ENCODE assay signal across 1 cellular context in genomic region chr4:182369211-182369610, GRCh38.
TF ChIP-seq lines count a peak whose summit lies in the region.

No MANE protein-coding gene starts in this region.

TF ChIP-seq in GM23338, 12 proteins besides CTCF, POLR2A, EP300 and RAD21 (continued from another document):
- TF ChIP-seq, protein P1, sequence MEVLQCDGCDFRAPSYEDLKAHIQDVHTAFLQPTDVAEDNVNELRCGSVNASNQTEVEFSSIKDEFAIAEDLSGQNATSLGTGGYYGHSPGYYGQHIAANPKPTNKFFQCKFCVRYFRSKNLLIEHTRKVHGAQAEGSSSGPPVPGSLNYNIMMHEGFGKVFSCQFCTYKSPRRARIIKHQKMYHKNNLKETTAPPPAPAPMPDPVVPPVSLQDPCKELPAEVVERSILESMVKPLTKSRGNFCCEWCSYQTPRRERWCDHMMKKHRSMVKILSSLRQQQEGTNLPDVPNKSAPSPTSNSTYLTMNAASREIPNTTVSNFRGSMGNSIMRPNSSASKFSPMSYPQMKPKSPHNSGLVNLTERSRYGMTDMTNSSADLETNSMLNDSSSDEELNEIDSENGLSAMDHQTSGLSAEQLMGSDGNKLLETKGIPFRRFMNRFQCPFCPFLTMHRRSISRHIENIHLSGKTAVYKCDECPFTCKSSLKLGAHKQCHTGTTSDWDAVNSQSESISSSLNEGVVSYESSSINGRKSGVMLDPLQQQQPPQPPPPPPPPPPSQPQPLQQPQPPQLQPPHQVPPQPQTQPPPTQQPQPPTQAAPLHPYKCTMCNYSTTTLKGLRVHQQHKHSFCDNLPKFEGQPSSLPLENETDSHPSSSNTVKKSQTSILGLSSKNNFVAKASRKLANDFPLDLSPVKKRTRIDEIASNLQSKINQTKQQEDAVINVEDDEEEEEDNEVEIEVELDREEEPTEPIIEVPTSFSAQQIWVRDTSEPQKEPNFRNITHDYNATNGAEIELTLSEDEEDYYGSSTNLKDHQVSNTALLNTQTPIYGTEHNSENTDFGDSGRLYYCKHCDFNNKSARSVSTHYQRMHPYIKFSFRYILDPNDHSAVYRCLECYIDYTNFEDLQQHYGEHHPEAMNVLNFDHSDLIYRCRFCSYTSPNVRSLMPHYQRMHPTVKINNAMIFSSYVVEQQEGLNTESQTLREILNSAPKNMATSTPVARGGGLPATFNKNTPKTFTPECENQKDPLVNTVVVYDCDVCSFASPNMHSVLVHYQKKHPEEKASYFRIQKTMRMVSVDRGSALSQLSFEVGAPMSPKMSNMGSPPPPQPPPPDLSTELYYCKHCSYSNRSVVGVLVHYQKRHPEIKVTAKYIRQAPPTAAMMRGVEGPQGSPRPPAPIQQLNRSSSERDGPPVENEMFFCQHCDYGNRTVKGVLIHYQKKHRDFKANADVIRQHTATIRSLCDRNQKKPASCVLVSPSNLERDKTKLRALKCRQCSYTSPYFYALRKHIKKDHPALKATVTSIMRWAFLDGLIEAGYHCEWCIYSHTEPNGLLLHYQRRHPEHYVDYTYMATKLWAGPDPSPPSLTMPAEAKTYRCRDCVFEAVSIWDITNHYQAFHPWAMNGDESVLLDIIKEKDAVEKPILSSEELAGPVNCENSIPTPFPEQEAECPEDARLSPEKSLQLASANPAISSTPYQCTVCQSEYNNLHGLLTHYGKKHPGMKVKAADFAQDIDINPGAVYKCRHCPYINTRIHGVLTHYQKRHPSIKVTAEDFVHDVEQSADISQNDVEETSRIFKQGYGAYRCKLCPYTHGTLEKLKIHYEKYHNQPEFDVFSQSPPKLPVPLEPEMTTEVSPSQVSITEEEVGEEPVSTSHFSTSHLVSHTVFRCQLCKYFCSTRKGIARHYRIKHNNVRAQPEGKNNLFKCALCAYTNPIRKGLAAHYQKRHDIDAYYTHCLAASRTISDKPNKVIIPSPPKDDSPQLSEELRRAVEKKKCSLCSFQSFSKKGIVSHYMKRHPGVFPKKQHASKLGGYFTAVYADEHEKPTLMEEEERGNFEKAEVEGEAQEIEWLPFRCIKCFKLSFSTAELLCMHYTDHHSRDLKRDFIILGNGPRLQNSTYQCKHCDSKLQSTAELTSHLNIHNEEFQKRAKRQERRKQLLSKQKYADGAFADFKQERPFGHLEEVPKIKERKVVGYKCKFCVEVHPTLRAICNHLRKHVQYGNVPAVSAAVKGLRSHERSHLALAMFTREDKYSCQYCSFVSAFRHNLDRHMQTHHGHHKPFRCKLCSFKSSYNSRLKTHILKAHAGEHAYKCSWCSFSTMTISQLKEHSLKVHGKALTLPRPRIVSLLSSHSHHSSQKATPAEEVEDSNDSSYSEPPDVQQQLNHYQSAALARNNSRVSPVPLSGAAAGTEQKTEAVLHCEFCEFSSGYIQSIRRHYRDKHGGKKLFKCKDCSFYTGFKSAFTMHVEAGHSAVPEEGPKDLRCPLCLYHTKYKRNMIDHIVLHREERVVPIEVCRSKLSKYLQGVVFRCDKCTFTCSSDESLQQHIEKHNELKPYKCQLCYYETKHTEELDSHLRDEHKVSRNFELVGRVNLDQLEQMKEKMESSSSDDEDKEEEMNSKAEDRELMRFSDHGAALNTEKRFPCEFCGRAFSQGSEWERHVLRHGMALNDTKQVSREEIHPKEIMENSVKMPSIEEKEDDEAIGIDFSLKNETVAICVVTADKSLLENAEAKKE (CRISPR knock-in tag; IDR thresholded peaks at IDR 0.05): 0 out of 2 replicates have a peak, but pooled peaks have one; percentile 25
- TF ChIP-seq POLR2AphosphoS5 (IDR thresholded peaks at IDR 0.05; ENCODE audit: low read depth): no peak
- TF ChIP-seq, protein P2, sequence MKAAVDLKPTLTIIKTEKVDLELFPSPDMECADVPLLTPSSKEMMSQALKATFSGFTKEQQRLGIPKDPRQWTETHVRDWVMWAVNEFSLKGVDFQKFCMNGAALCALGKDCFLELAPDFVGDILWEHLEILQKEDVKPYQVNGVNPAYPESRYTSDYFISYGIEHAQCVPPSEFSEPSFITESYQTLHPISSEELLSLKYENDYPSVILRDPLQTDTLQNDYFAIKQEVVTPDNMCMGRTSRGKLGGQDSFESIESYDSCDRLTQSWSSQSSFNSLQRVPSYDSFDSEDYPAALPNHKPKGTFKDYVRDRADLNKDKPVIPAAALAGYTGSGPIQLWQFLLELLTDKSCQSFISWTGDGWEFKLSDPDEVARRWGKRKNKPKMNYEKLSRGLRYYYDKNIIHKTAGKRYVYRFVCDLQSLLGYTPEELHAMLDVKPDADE (IDR thresholded peaks at IDR 0.05): no peak
TF ChIP-seq in GM23338: peak in this region for 1.
